Comparison of ENCODE assay signal across 2 cellular contexts in the genomic region with DNA sequence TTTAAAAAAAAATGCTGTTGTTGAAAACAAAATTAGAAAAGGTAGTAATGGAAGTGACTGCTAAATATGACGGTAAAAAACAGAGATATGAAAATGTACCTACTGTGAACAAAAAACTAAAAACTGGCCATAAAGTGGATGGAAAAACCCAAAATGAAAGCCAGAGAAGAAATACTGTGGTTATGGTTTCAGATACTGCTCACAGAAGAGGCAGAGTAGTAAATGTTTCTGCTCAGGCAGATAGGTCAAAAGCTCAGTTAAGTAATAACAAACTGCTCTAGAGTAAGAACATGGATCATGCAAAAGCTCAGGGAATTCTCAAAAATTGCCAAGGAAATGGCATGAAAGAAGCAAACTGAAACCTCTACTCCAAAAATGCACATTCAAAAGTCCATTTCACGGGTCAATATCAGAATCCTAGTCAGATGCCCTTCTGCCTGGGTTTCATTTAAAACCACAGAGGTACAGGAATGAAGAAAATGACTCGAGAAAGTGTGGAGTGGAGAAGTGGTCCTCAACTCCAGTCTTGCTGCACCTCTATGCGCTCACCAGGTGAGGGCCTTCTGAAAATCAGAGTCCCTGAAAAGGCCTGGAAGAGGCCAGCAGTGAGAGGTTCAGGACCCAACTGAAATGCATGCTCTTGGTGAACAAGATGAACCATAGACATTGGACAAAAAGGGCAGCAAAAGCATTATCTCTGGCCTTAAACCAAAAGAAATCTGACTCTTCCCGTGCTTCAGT.
TF ChIP-seq lines count a peak whose summit lies in the region.

No MANE protein-coding gene starts in this region.

TF ChIP-seq in WTC11, 78 proteins besides CTCF, POLR2A, EP300 and RAD21 (continued from another document):
- no peak for TF ChIP-seq ETV6 (CRISPR knock-in tag; IDR thresholded peaks at IDR 0.05)
- no peak for TF ChIP-seq CDX4 (CRISPR knock-in tag; IDR thresholded peaks at IDR 0.05; ENCODE audit: borderline replicate concordance)
- no peak for TF ChIP-seq ATF6 (CRISPR knock-in tag; IDR thresholded peaks at IDR 0.05)
- no peak for TF ChIP-seq ZNF263 (CRISPR knock-in tag; IDR thresholded peaks at IDR 0.05; ENCODE audit: low read depth)
- TF ChIP-seq FOXK1 (CRISPR knock-in tag; IDR thresholded peaks at IDR 0.05) = no peak
- no peak for TF ChIP-seq SMAD3 (CRISPR knock-in tag; IDR thresholded peaks at IDR 0.05; ENCODE audit: borderline replicate concordance)
- no peak for TF ChIP-seq SP1 (CRISPR knock-in tag; conservative IDR thresholded peaks at IDR 0.05)
- TF ChIP-seq, protein P1, sequence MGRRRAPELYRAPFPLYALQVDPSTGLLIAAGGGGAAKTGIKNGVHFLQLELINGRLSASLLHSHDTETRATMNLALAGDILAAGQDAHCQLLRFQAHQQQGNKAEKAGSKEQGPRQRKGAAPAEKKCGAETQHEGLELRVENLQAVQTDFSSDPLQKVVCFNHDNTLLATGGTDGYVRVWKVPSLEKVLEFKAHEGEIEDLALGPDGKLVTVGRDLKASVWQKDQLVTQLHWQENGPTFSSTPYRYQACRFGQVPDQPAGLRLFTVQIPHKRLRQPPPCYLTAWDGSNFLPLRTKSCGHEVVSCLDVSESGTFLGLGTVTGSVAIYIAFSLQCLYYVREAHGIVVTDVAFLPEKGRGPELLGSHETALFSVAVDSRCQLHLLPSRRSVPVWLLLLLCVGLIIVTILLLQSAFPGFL (CRISPR knock-in tag; IDR thresholded peaks at IDR 0.05; ENCODE audit: borderline replicate concordance) = no peak
- no peak for TF ChIP-seq USF1 (CRISPR knock-in tag; IDR thresholded peaks at IDR 0.05)
TF ChIP-seq in WTC11: peak in this region for 0.

TF ChIP-seq in SK-N-SH, 30 proteins besides CTCF, POLR2A, EP300 and RAD21 (continued from another document):
- no peak for TF ChIP-seq MEF2A (IDR thresholded peaks at IDR 0.05; ENCODE audit: borderline replicate concordance, low read depth)
- no peak for TF ChIP-seq POLR2AphosphoS5 (IDR thresholded peaks at IDR 0.05; ENCODE audit: low read depth, low read length)
- no peak for TF ChIP-seq FOSL2 (IDR thresholded peaks at IDR 0.05; ENCODE audit: borderline replicate concordance, low read depth)
- TF ChIP-seq SMC3 (IDR thresholded peaks at IDR 0.05; ENCODE audit: low read depth, low read length) = no peak
